ENCODE assay signal across 8 cellular contexts in genomic region chr20:3798405-3798768, GRCh38. TPM values are rescaled to one million over a fixed set of nuclear protein-coding genes. Genes with fewer than 3 reads are reported as not detected.
DNase-seq lines count a peak whose midpoint lies in the region; ATAC-seq and TF ChIP-seq lines count a peak whose summit lies in the region.

No MANE protein-coding gene starts in this region.

- H3K27me3 Mint-ChIP-seq in memory B cell: no peaks in the 10 kb centered on the region

- H3K4me3 ChIP-seq in right atrium auricular region (no peak overlapping the region), astrocyte of the cerebellum (ENCODE audit: low read depth, low read length) (peak overlapping the region; percentile 58), upper lobe of left lung (peak overlapping the region in 2 of 4 donors; percentile 88 to 96)

- intact Hi-C loops in left ventricle myocardium superior (cut with micrococcal nuclease): no loop called here

- peaks cover 10% of the 10 kb centered on the region for H3K36me3 Mint-ChIP-seq in memory B cell

- H3K4me3 Mint-ChIP-seq in memory B cell: peak overlapping the region; percentile 91

- ATAC-seq in left ventricle myocardium superior (no peak), memory B cell (ENCODE audit: low read depth) (no peak), upper lobe of left lung (ENCODE audit: low FRiP score in 2 of 2) (no peak), HG02759 (IDR thresholded peaks at IDR 0.05; ENCODE audit: unreplicated experiment) (no peak)

- TF ChIP-seq CTCF in right atrium auricular region (IDR thresholded peaks at IDR 0.05): no peak
- TF ChIP-seq CTCF in astrocyte of the cerebellum (IDR thresholded peaks at IDR 0.05; ENCODE audit: low read depth, low read length, missing control alignments): no peak
- TF ChIP-seq CTCF in upper lobe of left lung (IDR thresholded peaks at IDR 0.05): no peak

- TF ChIP-seq POLR2A in upper lobe of left lung (IDR thresholded peaks at IDR 0.05): no peak

- DNase-seq in left ventricle myocardium superior (peak; percentile 26), right atrium auricular region (ENCODE audit: low spot score) (no peak), astrocyte of the cerebellum (ENCODE audit: low read depth) (no peak), memory B cell (ENCODE audit: low spot score in 2 of 2) (no peak), upper lobe of left lung (no peak), HuH-7 (ENCODE audit: low spot score) (no peak)
- no peak for DNase-seq in activated effector memory CD4-positive, alpha-beta T cell treated with anti-CD3 and anti-CD28 coated beads, Interleukin-2, amount 50 U/mL, for 16 hours

- H3K27ac ChIP-seq in right atrium auricular region: no peak overlapping the region
- peak overlapping the region; percentile 94 to 98 (median 96) for H3K27ac ChIP-seq in upper lobe of left lung

- H3K36me3 ChIP-seq in right atrium auricular region (peaks cover 26% of the 10 kb centered on the region), upper lobe of left lung (peaks cover 4 to 48% (median 41%) of the 10 kb centered on the region in 4 donors)

- H3K9me3 Mint-ChIP-seq in memory B cell: no peaks in the 10 kb centered on the region

- 57 to 71% methylated on average over 4 to 5 of the region's 5 CpGs for whole genome bisulfite sequencing in upper lobe of left lung, 2 donors

- H3K27ac Mint-ChIP-seq in memory B cell: peak overlapping the region; percentile 91

- TF ChIP-seq EP300 in upper lobe of left lung (IDR thresholded peaks at IDR 0.05): no peak

- H3K9me3 ChIP-seq in right atrium auricular region (no peaks in the 10 kb centered on the region), upper lobe of left lung (no peaks in the 10 kb centered on the region)

- H3K4me1 ChIP-seq in right atrium auricular region: peaks cover 0 to 40% of the 10 kb centered on the region in 2 donors
- peaks cover 67 to 84% (median 74%) of the 10 kb centered on the region in 4 donors for H3K4me1 ChIP-seq in upper lobe of left lung

- H3K27me3 ChIP-seq in right atrium auricular region (no peaks in the 10 kb centered on the region), upper lobe of left lung (no peaks in the 10 kb centered on the region)

- in situ Hi-C loops in astrocyte of the cerebellum (cut with HindIII; ENCODE audit: low sequenced_read_pairs): no loop called here

- H3K4me1 Mint-ChIP-seq in memory B cell: peaks cover 46% of the 10 kb centered on the region

RNA-seq across cellular contexts. Expression of gene CDC25B, which starts 2.3 kb away (rescaled TPM):
- total RNA-seq in left ventricle myocardium superior: 7.5 TPM
- total RNA-seq in right atrium auricular region: 10 to 100 TPM; 10.4 to 11.4 TPM
- total RNA-seq in upper lobe of left lung: 100 to 1,000 TPM in 3 of 6 donors, 10 to 100 TPM in 3; 45.5 to 151 (median 99.1) TPM

RNA-seq across cellular contexts. Expression of gene CENPB, which starts 11.8 kb away (rescaled TPM):
- 68.3 TPM for total RNA-seq in left ventricle myocardium superior
- total RNA-seq in right atrium auricular region: 10 to 100 TPM; 49.1 to 77.1 TPM
- 100 to 1,000 TPM in 2 of 6 donors, 10 to 100 TPM in 4; 56.6 to 125 (median 89.7) TPM for total RNA-seq in upper lobe of left lung

RNA-seq across cellular contexts. Expression of gene SPEF1, which starts 17.1 kb away (rescaled TPM):
- total RNA-seq in left ventricle myocardium superior: not detected
- total RNA-seq in right atrium auricular region: under 1 TPM in 1 of 2 donors, not detected in 1; 0.31 TPM
- total RNA-seq in upper lobe of left lung: 10 to 100 TPM in 1 of 6 donors, 1 to 10 TPM in 4, under 1 TPM in 1; 0.34 to 15.1 (median 5.4) TPM

RNA-seq across cellular contexts. Expression of gene AP5S1, which starts 22.0 kb away (rescaled TPM):
- total RNA-seq in left ventricle myocardium superior (10.2 TPM), right atrium auricular region (10 to 100 TPM; 14.6 to 17.3 TPM), upper lobe of left lung (10 to 100 TPM in 5 of 6 donors, 1 to 10 TPM in 1; 9.4 to 20.8 (median 14.7) TPM)

RNA-seq across cellular contexts. Expression of gene ADISSP, which starts 30.8 kb away (rescaled TPM):
- total RNA-seq in left ventricle myocardium superior (10.3 TPM), right atrium auricular region (10 to 100 TPM; 10.8 to 11.2 TPM), upper lobe of left lung (10 to 100 TPM in 5 of 6 donors, 1 to 10 TPM in 1; 6.7 to 41.9 (median 39.1) TPM)

Comparison
In these comparisons a context has a peak if more than half of its experiments do, and no peak if none do; other contexts are left out.
1. H3K27ac ChIP-seq: peak in upper lobe of left lung (4 of 4); none in right atrium auricular region (0 of 2).